ENCODE assay signal across 9 cellular contexts in the genomic region with DNA sequence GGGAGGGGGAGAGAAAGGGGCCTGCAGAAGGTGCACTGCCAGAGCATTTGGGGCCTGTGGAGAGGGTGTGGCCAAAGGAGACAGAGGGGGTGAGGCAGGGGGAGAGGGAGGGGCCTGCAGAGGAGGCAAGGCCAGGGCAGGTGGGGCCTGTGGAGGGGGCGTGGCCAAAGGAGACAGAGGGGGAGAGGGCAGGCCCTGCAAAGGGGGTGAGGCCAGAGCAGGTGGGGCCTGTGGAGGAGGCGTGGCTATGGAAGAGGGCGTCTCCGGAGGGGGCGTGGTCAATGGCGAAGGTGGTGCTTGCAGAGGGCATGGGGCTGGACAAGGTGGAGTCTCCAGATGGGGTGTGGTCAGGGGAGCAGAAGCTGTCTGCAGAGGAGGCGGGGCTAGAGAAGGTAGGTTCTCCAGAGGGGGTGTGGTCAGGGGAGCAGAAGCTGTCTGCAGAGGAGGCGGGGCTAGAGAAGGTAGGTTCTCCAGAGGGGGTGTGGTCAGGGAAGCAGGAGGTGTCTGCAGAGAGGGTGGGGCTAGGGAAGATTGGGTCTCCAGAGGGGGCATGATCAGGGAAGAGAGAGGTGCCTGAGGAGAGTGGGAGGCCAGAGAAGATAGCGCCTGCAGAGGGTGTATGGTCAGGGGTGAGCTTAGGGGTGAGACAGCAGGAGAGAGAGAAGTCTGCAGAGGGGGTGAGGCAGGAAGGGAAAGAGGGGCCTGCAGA. TPM values are rescaled to one million over a fixed set of nuclear protein-coding genes. Genes with fewer than 3 reads are reported as not detected.
DNase-seq lines count a peak whose midpoint lies in the region; ATAC-seq, FAIRE-seq and TF ChIP-seq lines count a peak whose summit lies in the region.
"Had no signal": no experiment of that assay in that cellular context is flagged by ENCODE, and none has a peak within 500 bp of the region (broad histone marks: within the 10 kb centered on the region; RNA-seq: fewer than 3 reads in every experiment).

No MANE protein-coding gene starts in this region.

- peaks cover 0 to 46% (median 9%) of the 10 kb centered on the region in 4 donors for H3K4me1 Mint-ChIP-seq in CD4-positive, CD25-positive, alpha-beta regulatory T cell

- peaks cover 0 to 2% (median 0%) of the 10 kb centered on the region in 7 donors for H3K9me3 Mint-ChIP-seq in CD4-positive, CD25-positive, alpha-beta regulatory T cell
- peaks cover 0 to 4% of the 10 kb centered on the region in 2 donors for H3K9me3 Mint-ChIP-seq in activated naive CD4-positive, alpha-beta T cell treated with anti-CD3 and anti-CD28 coated beads, Interleukin-2, amount 50 U/mL, for 72 hours

- H3K4me3 Mint-ChIP-seq in CD4-positive, CD25-positive, alpha-beta regulatory T cell: peak overlapping the region; percentile 16 to 85 (median 62)

- intact Hi-C loops in testis (cut with DNase I; ENCODE audit: low total_unique reads): no loop called here

- TF ChIP-seq CTCF in testis (IDR thresholded peaks at IDR 0.05): no peak

- no peak for TF ChIP-seq POLR2A in testis (IDR thresholded peaks at IDR 0.05)

- no peak overlapping the region for H3K4me3 ChIP-seq in CD4-positive, CD25-positive, alpha-beta regulatory T cell (ENCODE audit: low read depth, low read length)
- H3K4me3 ChIP-seq in H7 (ENCODE audit: insufficient read depth, low read depth, low read length): no peak overlapping the region
- no peak overlapping the region for H3K4me3 ChIP-seq in testis

- H3K36me3 Mint-ChIP-seq in CD4-positive, CD25-positive, alpha-beta regulatory T cell: no peaks in the 10 kb centered on the region
- no peaks in the 10 kb centered on the region for H3K36me3 Mint-ChIP-seq in activated naive CD4-positive, alpha-beta T cell treated with anti-CD3 and anti-CD28 coated beads, Interleukin-2, amount 50 U/mL, for 72 hours

- no peaks in the 10 kb centered on the region for H3K36me3 ChIP-seq in CD4-positive, CD25-positive, alpha-beta regulatory T cell (ENCODE audit: control insufficient read depth, insufficient read depth, low read length)
- H3K36me3 ChIP-seq in H7 (replicated peaks; ENCODE audit: control insufficient read depth, insufficient read depth, low read length) (no peaks in the 10 kb centered on the region), testis (ENCODE audit: low read depth, missing control alignments) (no peaks in the 10 kb centered on the region)

- peak; percentile 42 to 50 (median 45) for DNase-seq in CD4-positive, CD25-positive, alpha-beta regulatory T cell
- DNase-seq in H7 (peak; percentile 89), RCC 7860 (ENCODE audit: low spot score) (peak; percentile 60), iris pigment epithelial cell (ENCODE audit: low read depth) (peak; percentile 43), testis (peak; percentile 51), globus pallidus (ENCODE audit: low spot score) (no peak)
- peak in 1 of 2 donors; percentile 72 for DNase-seq in activated naive CD4-positive, alpha-beta T cell treated with anti-CD3 and anti-CD28 coated beads, Interleukin-2, amount 50 U/mL, for 72 hours (ENCODE audit: low spot score in 2 of 2)

- H3K4me1 ChIP-seq in CD4-positive, CD25-positive, alpha-beta regulatory T cell (ENCODE audit: control insufficient read depth, insufficient read depth, low read length, poor library complexity, severe bottlenecking): peaks cover 57% of the 10 kb centered on the region
- peaks cover 14% of the 10 kb centered on the region for H3K4me1 ChIP-seq in testis

- no peak for FAIRE-seq in RCC 7860 (lab: Jason Lieb, UNC)

- ATAC-seq in CD4-positive, CD25-positive, alpha-beta regulatory T cell (ENCODE audit: low read depth in 2 of 2): no peak
- ATAC-seq in activated naive CD4-positive, alpha-beta T cell treated with anti-CD3 and anti-CD28 coated beads, Interleukin-2, amount 50 U/mL, for 72 hours: peak; percentile 1 to 10
- ATAC-seq in GM18907 (IDR thresholded peaks at IDR 0.05; ENCODE audit: unreplicated experiment): no peak

- H3K27me3 ChIP-seq in CD4-positive, CD25-positive, alpha-beta regulatory T cell (ENCODE audit: control insufficient read depth, insufficient read depth, low read length): peaks cover 4% of the 10 kb centered on the region
- peaks cover 47% of the 10 kb centered on the region for H3K27me3 ChIP-seq in H7 (ENCODE audit: control insufficient read depth, insufficient read depth, low read length)
- H3K27me3 ChIP-seq in testis: no peaks in the 10 kb centered on the region

- no peaks in the 10 kb centered on the region for H3K9me3 ChIP-seq in CD4-positive, CD25-positive, alpha-beta regulatory T cell (ENCODE audit: control insufficient read depth in 2 of 2, low read length in 2 of 2)
- no peaks in the 10 kb centered on the region for H3K9me3 ChIP-seq in testis

- no peak overlapping the region for H3K27ac ChIP-seq in CD4-positive, CD25-positive, alpha-beta regulatory T cell (ENCODE audit: insufficient read depth, low read length, poor library complexity, severe bottlenecking)
- no peak overlapping the region for H3K27ac ChIP-seq in testis
- H3K27ac ChIP-seq: HL-60 had no signal

- WGBS in testis, 2 donors: 42 to 56% methylated on average over 9 of the region's 9 CpGs

- no peak overlapping the region for H3K27ac Mint-ChIP-seq in CD4-positive, CD25-positive, alpha-beta regulatory T cell
- no peak overlapping the region for H3K27ac Mint-ChIP-seq in activated naive CD4-positive, alpha-beta T cell treated with anti-CD3 and anti-CD28 coated beads, Interleukin-2, amount 50 U/mL, for 72 hours

- H3K27me3 Mint-ChIP-seq in CD4-positive, CD25-positive, alpha-beta regulatory T cell: peaks cover 38% of the 10 kb centered on the region

RNA-seq across cellular contexts. Expression of gene PRR36, which starts 3.5 kb away (rescaled TPM):
- 0.12 TPM for total RNA-seq in CD4-positive, CD25-positive, alpha-beta regulatory T cell
- polyA plus RNA-seq in CD4-positive, CD25-positive, alpha-beta regulatory T cell: under 1 TPM in 2 of 4 donors, not detected in 2; 0.05 to 0.22 TPM
- 0.14 and 0.22 TPM in 2 replicates for total RNA-seq in H7 (2014; rRNA removed; shearing (Covaris generic))
- under 1 TPM; 0.20 to 0.97 TPM for total RNA-seq in activated naive CD4-positive, alpha-beta T cell treated with anti-CD3 and anti-CD28 coated beads, Interleukin-2, amount 50 U/mL, for 72 hours
- 1 to 10 TPM; 2.9 to 3.3 TPM for total RNA-seq in testis
- 0.50 TPM for polyA plus RNA-seq in testis (ENCODE audit: insufficient read depth, low read depth, low replicate concordance)

RNA-seq across cellular contexts. Expression of gene LRRC8E, which starts 17.6 kb away (rescaled TPM):
- not detected for total RNA-seq in CD4-positive, CD25-positive, alpha-beta regulatory T cell
- not detected for polyA plus RNA-seq in CD4-positive, CD25-positive, alpha-beta regulatory T cell
- total RNA-seq in H7 (2014; rRNA removed; shearing (Covaris generic)): 1.6 and 4.0 TPM in 2 replicates
- not detected for total RNA-seq in activated naive CD4-positive, alpha-beta T cell treated with anti-CD3 and anti-CD28 coated beads, Interleukin-2, amount 50 U/mL, for 72 hours
- 1 to 10 TPM in 1 of 2 donors, under 1 TPM in 1; 0.79 to 1.4 TPM for total RNA-seq in testis
- polyA plus RNA-seq in testis (ENCODE audit: insufficient read depth, low read depth, low replicate concordance): 0.92 TPM

RNA-seq across cellular contexts. Expression of gene MAP2K7, which starts 33.0 kb away (rescaled TPM):
- 93.4 TPM for total RNA-seq in CD4-positive, CD25-positive, alpha-beta regulatory T cell
- 1 to 10 TPM; 1.7 to 3.7 (median 2.6) TPM for polyA plus RNA-seq in CD4-positive, CD25-positive, alpha-beta regulatory T cell
- total RNA-seq in H7 (2014; rRNA removed; shearing (Covaris generic)): 21.1 and 24.3 TPM in 2 replicates
- total RNA-seq in activated naive CD4-positive, alpha-beta T cell treated with anti-CD3 and anti-CD28 coated beads, Interleukin-2, amount 50 U/mL, for 72 hours: 10 to 100 TPM; 38.4 to 55.3 TPM
- total RNA-seq in testis: 10 to 100 TPM; 30.6 to 44.0 TPM
- 34.8 TPM for polyA plus RNA-seq in testis (ENCODE audit: insufficient read depth, low read depth, low replicate concordance)

RNA-seq across cellular contexts. Expression of gene EVI5L, which starts 40.7 kb away (rescaled TPM):
- total RNA-seq in CD4-positive, CD25-positive, alpha-beta regulatory T cell: 10.2 TPM
- 1 to 10 TPM; 1.9 to 3.0 (median 2.2) TPM for polyA plus RNA-seq in CD4-positive, CD25-positive, alpha-beta regulatory T cell
- total RNA-seq in H7 (2014; rRNA removed; shearing (Covaris generic)): 3.5 and 5.0 TPM in 2 replicates
- 1 to 10 TPM; 4.6 to 7.8 TPM for total RNA-seq in activated naive CD4-positive, alpha-beta T cell treated with anti-CD3 and anti-CD28 coated beads, Interleukin-2, amount 50 U/mL, for 72 hours
- total RNA-seq in testis: 10 to 100 TPM; 45.8 to 68.9 TPM
- 69.3 TPM for polyA plus RNA-seq in testis (ENCODE audit: insufficient read depth, low read depth, low replicate concordance)

RNA-seq across cellular contexts. Expression of gene TGFBR3L, which starts 43.9 kb away (rescaled TPM):
- total RNA-seq in CD4-positive, CD25-positive, alpha-beta regulatory T cell: 1.1 TPM
- not detected for polyA plus RNA-seq in CD4-positive, CD25-positive, alpha-beta regulatory T cell
- 1.7 TPM in 1 of 2 replicates, not detected in the other for total RNA-seq in H7 (2014; rRNA removed; shearing (Covaris generic))
- 1 to 10 TPM; 3.3 to 5.8 TPM for total RNA-seq in activated naive CD4-positive, alpha-beta T cell treated with anti-CD3 and anti-CD28 coated beads, Interleukin-2, amount 50 U/mL, for 72 hours
- 1 to 10 TPM in 1 of 2 donors, not detected in 1; 2.2 TPM for total RNA-seq in testis
- polyA plus RNA-seq in testis (ENCODE audit: insufficient read depth, low read depth, low replicate concordance): 1.2 TPM

Comparison
In these comparisons a context has a peak if more than half of its experiments do, and no peak if none do; other contexts are left out.
1. ATAC-seq: peak in activated naive CD4-positive, alpha-beta T cell treated with anti-CD3 and anti-CD28 coated beads, Interleukin-2, amount 50 U/mL, for 72 hours (2 of 2); none in CD4-positive, CD25-positive, alpha-beta regulatory T cell (0 of 2) and GM18907 (single experiment).